Comparison of ENCODE assay signal across 1 cellular context in the genomic region with DNA sequence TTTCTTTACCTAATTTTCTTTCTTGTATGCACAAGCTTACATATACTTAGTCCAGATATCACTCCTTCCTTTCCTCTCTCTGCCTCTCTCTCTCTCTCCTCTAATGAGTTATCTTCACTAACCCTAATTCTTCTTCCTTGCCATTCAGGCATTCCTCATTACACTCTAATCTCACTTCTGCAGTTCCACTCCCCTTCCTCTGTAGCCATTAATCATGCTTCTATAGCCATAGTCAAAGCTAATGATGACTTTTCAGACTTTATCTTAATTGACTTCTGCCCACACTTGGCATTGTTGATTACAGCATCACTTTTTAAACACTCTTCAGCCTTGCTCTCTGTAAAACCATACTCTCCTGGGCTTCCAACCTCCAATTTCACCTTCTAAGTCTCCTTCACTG.
TF ChIP-seq lines count a peak whose summit lies in the region.

No MANE protein-coding gene starts in this region.

TF ChIP-seq in K562, 482 proteins besides CTCF, POLR2A, EP300 and RAD21 (continued from another document and continues in another):
- TF ChIP-seq TCF7L2 (IDR thresholded peaks at IDR 0.05; ENCODE audit: low read depth, low read length) (no peak), E2F4 (CRISPR knock-in tag; IDR thresholded peaks at IDR 0.05; ENCODE audit: low read depth) (no peak), ZFP36 (IDR thresholded peaks at IDR 0.05; ENCODE audit: low read depth, low read length, partially characterized antibody) (no peak), FOXM1 (IDR thresholded peaks at IDR 0.05; ENCODE audit: low read depth) (peak; percentile 85), FOXM1 (CRISPR knock-in tag; IDR thresholded peaks at IDR 0.05; ENCODE audit: low read depth) (no peak), ARID3B (CRISPR knock-in tag; IDR thresholded peaks at IDR 0.05; ENCODE audit: borderline replicate concordance) (no peak), ASH1L (IDR thresholded peaks at IDR 0.05; ENCODE audit: borderline replicate concordance, low read depth, partially characterized antibody) (no peak), NR2C1 (IDR thresholded peaks at IDR 0.05) (no peak), NR2C1 (tag; IDR thresholded peaks at IDR 0.05) (no peak), MAFG (tag; conservative IDR thresholded peaks at IDR 0.05) (peak; percentile 86), ZNF398 (CRISPR knock-in tag; IDR thresholded peaks at IDR 0.05) (no peak), ZNF592 (IDR thresholded peaks at IDR 0.05) (no peak), HDAC2 (IDR thresholded peaks at IDR 0.05) (peak; percentile 93), RREB1 (CRISPR knock-in tag; IDR thresholded peaks at IDR 0.05) (no peak), ZNF436 (CRISPR knock-in tag; IDR thresholded peaks at IDR 0.05) (no peak), MYBL2 (IDR thresholded peaks at IDR 0.05; ENCODE audit: low read depth) (no peak), MYBL2 (CRISPR knock-in tag; IDR thresholded peaks at IDR 0.05; ENCODE audit: borderline replicate concordance) (no peak), ZNF134 (CRISPR knock-in tag; conservative IDR thresholded peaks at IDR 0.05) (no peak), RB1 (IDR thresholded peaks at IDR 0.05; ENCODE audit: low read depth) (no peak), NFIC (IDR thresholded peaks at IDR 0.05) (peak; percentile 87), ZNF121 (CRISPR knock-in tag; conservative IDR thresholded peaks at IDR 0.05) (no peak), MED1 (CRISPR knock-in tag; IDR thresholded peaks at IDR 0.05; ENCODE audit: borderline replicate concordance) (no peak), ZNF445 (CRISPR knock-in tag; IDR thresholded peaks at IDR 0.05; ENCODE audit: low read depth) (no peak), ZNF324 (CRISPR knock-in tag; IDR thresholded peaks at IDR 0.05) (no peak), HNRNPL (IDR thresholded peaks at IDR 0.05; ENCODE audit: low read depth, low read length) (no peak), NR2C2 (CRISPR knock-in tag; IDR thresholded peaks at IDR 0.05) (no peak), NR2C2 (tag; IDR thresholded peaks at IDR 0.05) (no peak), SETDB1 (IDR thresholded peaks at IDR 0.05; ENCODE audit: low read length) (no peak), JUN (IDR thresholded peaks at IDR 0.05; ENCODE audit: borderline replicate concordance, low read depth, low read length) (no peak), JUN (CRISPR knock-in tag; IDR thresholded peaks at IDR 0.05; ENCODE audit: borderline replicate concordance) (no peak)
- TF ChIP-seq, protein P1, sequence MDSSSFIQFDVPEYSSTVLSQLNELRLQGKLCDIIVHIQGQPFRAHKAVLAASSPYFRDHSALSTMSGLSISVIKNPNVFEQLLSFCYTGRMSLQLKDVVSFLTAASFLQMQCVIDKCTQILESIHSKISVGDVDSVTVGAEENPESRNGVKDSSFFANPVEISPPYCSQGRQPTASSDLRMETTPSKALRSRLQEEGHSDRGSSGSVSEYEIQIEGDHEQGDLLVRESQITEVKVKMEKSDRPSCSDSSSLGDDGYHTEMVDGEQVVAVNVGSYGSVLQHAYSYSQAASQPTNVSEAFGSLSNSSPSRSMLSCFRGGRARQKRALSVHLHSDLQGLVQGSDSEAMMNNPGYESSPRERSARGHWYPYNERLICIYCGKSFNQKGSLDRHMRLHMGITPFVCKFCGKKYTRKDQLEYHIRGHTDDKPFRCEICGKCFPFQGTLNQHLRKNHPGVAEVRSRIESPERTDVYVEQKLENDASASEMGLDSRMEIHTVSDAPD (CRISPR knock-in tag; IDR thresholded peaks at IDR 0.05) = no peak
- TF ChIP-seq, protein P2, sequence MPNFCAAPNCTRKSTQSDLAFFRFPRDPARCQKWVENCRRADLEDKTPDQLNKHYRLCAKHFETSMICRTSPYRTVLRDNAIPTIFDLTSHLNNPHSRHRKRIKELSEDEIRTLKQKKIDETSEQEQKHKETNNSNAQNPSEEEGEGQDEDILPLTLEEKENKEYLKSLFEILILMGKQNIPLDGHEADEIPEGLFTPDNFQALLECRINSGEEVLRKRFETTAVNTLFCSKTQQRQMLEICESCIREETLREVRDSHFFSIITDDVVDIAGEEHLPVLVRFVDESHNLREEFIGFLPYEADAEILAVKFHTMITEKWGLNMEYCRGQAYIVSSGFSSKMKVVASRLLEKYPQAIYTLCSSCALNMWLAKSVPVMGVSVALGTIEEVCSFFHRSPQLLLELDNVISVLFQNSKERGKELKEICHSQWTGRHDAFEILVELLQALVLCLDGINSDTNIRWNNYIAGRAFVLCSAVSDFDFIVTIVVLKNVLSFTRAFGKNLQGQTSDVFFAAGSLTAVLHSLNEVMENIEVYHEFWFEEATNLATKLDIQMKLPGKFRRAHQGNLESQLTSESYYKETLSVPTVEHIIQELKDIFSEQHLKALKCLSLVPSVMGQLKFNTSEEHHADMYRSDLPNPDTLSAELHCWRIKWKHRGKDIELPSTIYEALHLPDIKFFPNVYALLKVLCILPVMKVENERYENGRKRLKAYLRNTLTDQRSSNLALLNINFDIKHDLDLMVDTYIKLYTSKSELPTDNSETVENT (CRISPR knock-in tag; IDR thresholded peaks at IDR 0.05) = no peak
- TF ChIP-seq, protein P3, sequence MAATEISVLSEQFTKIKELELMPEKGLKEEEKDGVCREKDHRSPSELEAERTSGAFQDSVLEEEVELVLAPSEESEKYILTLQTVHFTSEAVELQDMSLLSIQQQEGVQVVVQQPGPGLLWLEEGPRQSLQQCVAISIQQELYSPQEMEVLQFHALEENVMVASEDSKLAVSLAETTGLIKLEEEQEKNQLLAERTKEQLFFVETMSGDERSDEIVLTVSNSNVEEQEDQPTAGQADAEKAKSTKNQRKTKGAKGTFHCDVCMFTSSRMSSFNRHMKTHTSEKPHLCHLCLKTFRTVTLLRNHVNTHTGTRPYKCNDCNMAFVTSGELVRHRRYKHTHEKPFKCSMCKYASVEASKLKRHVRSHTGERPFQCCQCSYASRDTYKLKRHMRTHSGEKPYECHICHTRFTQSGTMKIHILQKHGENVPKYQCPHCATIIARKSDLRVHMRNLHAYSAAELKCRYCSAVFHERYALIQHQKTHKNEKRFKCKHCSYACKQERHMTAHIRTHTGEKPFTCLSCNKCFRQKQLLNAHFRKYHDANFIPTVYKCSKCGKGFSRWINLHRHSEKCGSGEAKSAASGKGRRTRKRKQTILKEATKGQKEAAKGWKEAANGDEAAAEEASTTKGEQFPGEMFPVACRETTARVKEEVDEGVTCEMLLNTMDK (IDR thresholded peaks at IDR 0.05; ENCODE audit: borderline replicate concordance, insufficient read depth, low read depth, low read length, poor library complexity, severe bottlenecking) = no peak
- TF ChIP-seq, protein P4, sequence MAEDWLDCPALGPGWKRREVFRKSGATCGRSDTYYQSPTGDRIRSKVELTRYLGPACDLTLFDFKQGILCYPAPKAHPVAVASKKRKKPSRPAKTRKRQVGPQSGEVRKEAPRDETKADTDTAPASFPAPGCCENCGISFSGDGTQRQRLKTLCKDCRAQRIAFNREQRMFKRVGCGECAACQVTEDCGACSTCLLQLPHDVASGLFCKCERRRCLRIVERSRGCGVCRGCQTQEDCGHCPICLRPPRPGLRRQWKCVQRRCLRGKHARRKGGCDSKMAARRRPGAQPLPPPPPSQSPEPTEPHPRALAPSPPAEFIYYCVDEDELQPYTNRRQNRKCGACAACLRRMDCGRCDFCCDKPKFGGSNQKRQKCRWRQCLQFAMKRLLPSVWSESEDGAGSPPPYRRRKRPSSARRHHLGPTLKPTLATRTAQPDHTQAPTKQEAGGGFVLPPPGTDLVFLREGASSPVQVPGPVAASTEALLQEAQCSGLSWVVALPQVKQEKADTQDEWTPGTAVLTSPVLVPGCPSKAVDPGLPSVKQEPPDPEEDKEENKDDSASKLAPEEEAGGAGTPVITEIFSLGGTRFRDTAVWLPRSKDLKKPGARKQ (CRISPR knock-in tag; IDR thresholded peaks at IDR 0.05) = no peak
